Comparison of ENCODE assay signal across 16 cellular contexts in genomic region chr1:204126941-204127340, GRCh38. TPM values are rescaled to one million over a fixed set of nuclear protein-coding genes. Genes with fewer than 3 reads are reported as not detected.
DNase-seq lines count a peak whose midpoint lies in the region; ATAC-seq, FAIRE-seq and TF ChIP-seq lines count a peak whose summit lies in the region.
"Had no signal": no experiment of that assay in that cellular context is flagged by ENCODE, and none has a peak within 500 bp of the region (broad histone marks: within the 10 kb centered on the region; RNA-seq: fewer than 3 reads in every experiment).

No MANE protein-coding gene starts in this region.

- WGBS in H1 (ENCODE audit: extremely low coverage in 1 of 2, insufficient coverage in 1 of 2, insufficient read length in 1 of 2, insufficient replicate concordance in 2 of 2, low coverage in 1 of 2, low lambda C conversion rate in 2 of 2, missing lambda C conversion rate in 1 of 2), 2 experiments: 92% methylated on average over 6 of the region's 7 CpGs; no CpG with 5 or more reads in 1 of the 2 experiments
- 39 to 61% methylated on average over 7 of the region's 7 CpGs for WGBS in testis, 2 donors

- H3K9me3 ChIP-seq in Peyer's patch (no peaks in the 10 kb centered on the region), H1 (ENCODE audit: insufficient read depth in 2 of 2, low read depth in 1 of 2, low read length in 1 of 2) (no peaks in the 10 kb centered on the region), neural progenitor cell (ENCODE audit: low read depth) (no peaks in the 10 kb centered on the region), testis (no peaks in the 10 kb centered on the region)
- H3K9me3 ChIP-seq: BE2C had no signal

- H3K18ac ChIP-seq in H1 (ENCODE audit: extremely low read depth, low read length): no peak overlapping the region

- FAIRE-seq in H1 (lab: Jason Lieb, UNC): no peak

- ATAC-seq in HG03175 (IDR thresholded peaks at IDR 0.05; ENCODE audit: unreplicated experiment) (no peak), GM19324 (IDR thresholded peaks at IDR 0.05; ENCODE audit: low FRiP score, unreplicated experiment) (no peak)

- no peaks in the 10 kb centered on the region for H3K27me3 ChIP-seq in Peyer's patch
- H3K27me3 ChIP-seq in H1 (replicated peaks in 1 of 4; ENCODE audit: control insufficient read depth in 3 of 4, extremely low read depth in 1 of 4, insufficient read depth in 3 of 4, low read length in 3 of 4): no peaks in the 10 kb centered on the region
- H3K27me3 ChIP-seq in neural progenitor cell: no peaks in the 10 kb centered on the region
- no peaks in the 10 kb centered on the region for H3K27me3 ChIP-seq in testis
- H3K27me3 ChIP-seq: BE2C had no signal

- DNase-seq in Peyer's patch (no peak), H1 (ENCODE audit: low read depth in 1 of 2, low spot score in 2 of 2) (peak in 1 of 2 experiments; percentile 69), neural progenitor cell (ENCODE audit: low spot score) (peak; percentile 24), testis (no peak), retina (no peak), NCI-H1092 treated with DMSO at 0.1 percent for 48 hours (lab: John Stamatoyannopoulos, UW) (no peak)
- DNase-seq: activated CD4-positive, alpha-beta T cell treated with anti-CD3 and anti-CD28 coated beads, Interleukin-2, amount 50 U/mL, for 1 hour; activated T-cell treated with anti-CD3 and anti-CD28 coated beads, Interleukin-2, amount 50 U/mL, for 1 hour; immature natural killer cell; occipital lobe had no signal

- peak overlapping the region; percentile 4; the same call in 1 of the 2 replicates for H4K8ac ChIP-seq in H1 (ENCODE audit: extremely low read depth, insufficient read depth, low read length)

- no peak overlapping the region for H2BK20ac ChIP-seq in H1 (ENCODE audit: low read length)

- no peaks in the 10 kb centered on the region for H3K9me3 Mint-ChIP-seq in neural progenitor cell
- H3K9me3 Mint-ChIP-seq: activated naive CD8-positive, alpha-beta T cell treated with anti-CD3 and anti-CD28 coated beads for 36 hours; immature natural killer cell; stimulated activated naive CD8-positive, alpha-beta T cell treated with anti-CD3 and anti-CD28 coated beads, Interleukin-15, amount 100 ng/mL, for 72 hours had no signal

- H3K27ac ChIP-seq in Peyer's patch (peak overlapping the region in 3 of 4 donors; percentile 10 to 60 (median 22)), H1 (ENCODE audit: low read depth, low read length) (no peak overlapping the region), neural progenitor cell (no peak overlapping the region), testis (peak overlapping the region; percentile 59 to 71)
- H3K27ac ChIP-seq: SK-N-MC had no signal

- H3K9ac ChIP-seq in H1 (replicated peaks in 1 of 4; ENCODE audit: extremely low read depth in 1 of 4, low read depth in 3 of 4, low read length in 3 of 4) (no peak overlapping the region), neural progenitor cell (no peak overlapping the region)

- H3K27me3 Mint-ChIP-seq in neural progenitor cell (ENCODE audit: insufficient read depth, low read depth): peaks cover 11% of the 10 kb centered on the region
- H3K27me3 Mint-ChIP-seq: activated naive CD8-positive, alpha-beta T cell treated with anti-CD3 and anti-CD28 coated beads for 36 hours; stimulated activated naive CD8-positive, alpha-beta T cell treated with anti-CD3 and anti-CD28 coated beads, Interleukin-15, amount 100 ng/mL, for 72 hours had no signal

- peaks cover 47% of the 10 kb centered on the region for H3K4me1 Mint-ChIP-seq in neural progenitor cell

- no peak overlapping the region for H2BK15ac ChIP-seq in H1 (ENCODE audit: low read length)

- no peak for TF ChIP-seq POLR2A in Peyer's patch (IDR thresholded peaks at IDR 0.05)
- no peak for TF ChIP-seq POLR2A in H1 (IDR thresholded peaks at IDR 0.05; ENCODE audit: control extremely low read depth in 1 of 2, low read depth in 2 of 2, low read length in 2 of 2)
- no peak for TF ChIP-seq POLR2A in testis (IDR thresholded peaks at IDR 0.05)

- peak overlapping the region; percentile 41 for H2BK5ac ChIP-seq in H1 (ENCODE audit: low read depth, low read length)

- peaks cover 21% of the 10 kb centered on the region for H3K36me3 Mint-ChIP-seq in neural progenitor cell
- H3K36me3 Mint-ChIP-seq: activated naive CD8-positive, alpha-beta T cell treated with anti-CD3 and anti-CD28 coated beads for 36 hours had no signal

- H3K4me2 ChIP-seq in H1 (ENCODE audit: insufficient read depth in 1 of 2, low read depth in 2 of 2, low read length in 2 of 2) (no peak overlapping the region; a peak in 1 of 4 replicates), neural progenitor cell (no peak overlapping the region)

- H3K23ac ChIP-seq in H1 (ENCODE audit: insufficient read length): no peak overlapping the region

- TF ChIP-seq CTCF in Peyer's patch (IDR thresholded peaks at IDR 0.05) (no peak), H1 (IDR thresholded peaks at IDR 0.05; ENCODE audit: control extremely low read depth in 1 of 3, insufficient read depth in 1 of 3, low read depth in 1 of 3, low read length in 3 of 3) (no peak), neural progenitor cell (IDR thresholded peaks at IDR 0.05) (no peak), testis (IDR thresholded peaks at IDR 0.05) (no peak)

- no peak overlapping the region for H2AK5ac ChIP-seq in H1 (ENCODE audit: low read depth, low read length)

- H3K79me1 ChIP-seq in H1 (ENCODE audit: low read depth, low read length): peaks cover 4% of the 10 kb centered on the region; the same call in 1 of the 2 replicates

- H3K4ac ChIP-seq in H1 (replicated peaks; ENCODE audit: insufficient read length, low read depth, low read length): no peak overlapping the region

- no peak overlapping the region for H4K5ac ChIP-seq in H1 (ENCODE audit: insufficient read length, low read depth, low read length)

- 0 out of 4 replicates have a peak, but pooled peaks cover 0 to 5% of the 10 kb centered on the region in 2 experiments for H3K79me2 ChIP-seq in H1 (ENCODE audit: control insufficient read depth in 1 of 2, insufficient read depth in 2 of 2, low read length in 2 of 2)
- no peaks in the 10 kb centered on the region for H3K79me2 ChIP-seq in neural progenitor cell (ENCODE audit: low read depth)

- H4K20me1 ChIP-seq in H1 (replicated peaks in 1 of 2; ENCODE audit: control insufficient read depth in 1 of 2, insufficient read depth in 2 of 2, low read length in 2 of 2) (peaks cover 5 to 19% of the 10 kb centered on the region in 2 experiments), neural progenitor cell (ENCODE audit: low read depth) (peaks cover 6% of the 10 kb centered on the region)

- H3K36me3 ChIP-seq in Peyer's patch: peaks cover 0 to 45% (median 0%) of the 10 kb centered on the region in 3 donors
- H3K36me3 ChIP-seq in H1 (ENCODE audit: control insufficient read depth in 2 of 4, insufficient read depth in 4 of 4, low read length in 3 of 4): peaks cover 8 to 43% (median 38%) of the 10 kb centered on the region in 4 experiments
- no peaks in the 10 kb centered on the region for H3K36me3 ChIP-seq in neural progenitor cell
- H3K36me3 ChIP-seq in testis (ENCODE audit: low read depth, missing control alignments): no peaks in the 10 kb centered on the region
- H3K36me3 ChIP-seq: BE2C had no signal

- TF ChIP-seq RAD21 in H1 (IDR thresholded peaks at IDR 0.05 in 1 of 2, conservative IDR thresholded peaks at IDR 0.05 in 1 of 2; ENCODE audit: low read depth in 2 of 2, low read length in 2 of 2): no peak

- no peak overlapping the region for H3K4me3 Mint-ChIP-seq in neural progenitor cell
- H3K4me3 Mint-ChIP-seq: activated naive CD8-positive, alpha-beta T cell treated with anti-CD3 and anti-CD28 coated beads for 36 hours; immature natural killer cell; stimulated activated naive CD8-positive, alpha-beta T cell treated with anti-CD3 and anti-CD28 coated beads, Interleukin-15, amount 100 ng/mL, for 72 hours had no signal

- H3K14ac ChIP-seq in H1 (ENCODE audit: insufficient read length): no peak overlapping the region

- H2BK120ac ChIP-seq in H1 (replicated peaks; ENCODE audit: low read depth, low read length): no peak overlapping the region

- H2BK12ac ChIP-seq in H1 (ENCODE audit: low read depth, low read length): no peak overlapping the region

- H4K91ac ChIP-seq in H1 (replicated peaks; ENCODE audit: insufficient read length, low read length): no peak overlapping the region

- TF ChIP-seq EP300 in H1 (IDR thresholded peaks at IDR 0.05; ENCODE audit: borderline replicate concordance in 1 of 2, low read depth in 2 of 2, low read length in 2 of 2): no peak

- H2AFZ ChIP-seq in H1 (ENCODE audit: low read length) (no peak overlapping the region), neural progenitor cell (replicated peaks) (no peak overlapping the region)

- H3F3A ChIP-seq in neural progenitor cell (ENCODE audit: low read depth): peaks cover 15% of the 10 kb centered on the region

- peaks cover 0 to 41% (median 2%) of the 10 kb centered on the region in 4 donors for H3K4me1 ChIP-seq in Peyer's patch
- peaks cover 4 to 28% (median 8%) of the 10 kb centered on the region in 4 experiments for H3K4me1 ChIP-seq in H1 (replicated peaks in 1 of 4; ENCODE audit: control insufficient read depth in 3 of 4, insufficient read depth in 4 of 4, low read length in 3 of 4)
- H3K4me1 ChIP-seq in neural progenitor cell: peaks cover 14% of the 10 kb centered on the region
- peaks cover 54% of the 10 kb centered on the region for H3K4me1 ChIP-seq in testis

- H3K4me3 ChIP-seq in Peyer's patch (no peak overlapping the region), H1 (ENCODE audit: extremely low read depth in 1 of 4, insufficient read depth in 2 of 4, low read depth in 3 of 4, low read length in 4 of 4) (no peak overlapping the region), neural progenitor cell (no peak overlapping the region), testis (no peak overlapping the region)
- H3K4me3 ChIP-seq: SK-N-MC had no signal

- H3K56ac ChIP-seq in H1 (replicated peaks; ENCODE audit: insufficient read length, low read depth, low read length): no peak overlapping the region

- CTCF ChIA-PET in H1 (lab: Charles Lee; ENCODE audit: partially characterized antibody): interaction anchor here (1.0 to 11.3 kb wide), 12 partner anchors 13 to 268 kb away, joined by 3 to 261 read pairs (median 14); partner anchors contain the start of genes ETNK2 and SOX13

- H3K27ac Mint-ChIP-seq in neural progenitor cell: peak overlapping the region; percentile 94
- H3K27ac Mint-ChIP-seq: activated naive CD8-positive, alpha-beta T cell treated with anti-CD3 and anti-CD28 coated beads for 36 hours had no signal

- POLR2A ChIA-PET in H1 (lab: Charles Lee; ENCODE audit: partially characterized antibody): interaction anchor here (1.7 to 13.3 kb wide), 3 partner anchors 9 to 260 kb away, joined by 4 to 174 read pairs (median 9); partner anchors contain the start of gene SNRPE

- intact Hi-C loops in testis (cut with DNase I; ENCODE audit: low total_unique reads): loop anchor here (5.0 to 10.0 kb wide), 2 partner anchors 52 to 255 kb away; partner anchors contain the start of gene SOX13

- H3K23me2 ChIP-seq in H1 (ENCODE audit: low read depth, low read length): no peaks in the 10 kb centered on the region

RNA-seq across cellular contexts. Expression of gene ETNK2, which starts 24.9 kb away (rescaled TPM):
- total RNA-seq in Peyer's patch (1 to 10 TPM in 2 of 4 donors, under 1 TPM in 1, not detected in 1; 0.35 to 9.7 (median 5.7) TPM), neural progenitor cell (ENCODE audit: low replicate concordance) (5.3 and 17.6 TPM in 2 replicates), testis (100 to 1,000 TPM; 116 to 227 TPM)
- 20.1 and 23.1 TPM in 2 replicates for total RNA-seq in H1 (2021; fragmentation: NEBNext Ultra II Directional; extraction: Animal tissue kit (Norgen Biotek cat#: 25700))
- polyA plus RNA-seq in H1 (2011; rRNA removed) (24.5 and 26.7 TPM in 2 replicates), testis (ENCODE audit: insufficient read depth, low read depth, low replicate concordance) (187 TPM)
- polyA plus RNA-seq in H1 (2011; cell fraction: cytosol; rRNA removed): 22.8 TPM
- 23.2 TPM for polyA plus RNA-seq in H1 (2011; cell fraction: nucleus; rRNA removed)
- 14.3 to 19.9 TPM (median 18.7 TPM) in 4 replicates for polyA plus RNA-seq in H1 (2012, experiment 1 of 2)
- 23.9 TPM for polyA plus RNA-seq in H1 (2012, experiment 2 of 2)
- polyA plus RNA-seq in H1 (2013, experiment 1 of 2): 11.3 TPM
- 11.4 TPM for polyA plus RNA-seq in H1 (2013, experiment 2 of 2)
- polyA minus RNA-seq in H1 (2011; rRNA and poly(A)+ RNA removed): 31.5 and 38.8 TPM in 2 replicates
- 11.0 TPM for polyA minus RNA-seq in H1 (2011; cell fraction: cytosol; rRNA and poly(A)+ RNA removed)
- 10.8 TPM for polyA minus RNA-seq in H1 (2011; cell fraction: nucleus; rRNA and poly(A)+ RNA removed)

RNA-seq across cellular contexts. Expression of gene REN, which starts 39.2 kb away (rescaled TPM):
- total RNA-seq in Peyer's patch (not detected), neural progenitor cell (ENCODE audit: low replicate concordance) (not detected in 2 replicates), testis (not detected)
- not detected in 2 replicates for total RNA-seq in H1 (2021; fragmentation: NEBNext Ultra II Directional; extraction: Animal tissue kit (Norgen Biotek cat#: 25700))
- polyA plus RNA-seq in H1 (2011; rRNA removed) (0.05 and 0.11 TPM in 2 replicates), testis (ENCODE audit: insufficient read depth, low read depth, low replicate concordance) (2.2 TPM)
- not detected for polyA plus RNA-seq in H1 (2011; cell fraction: cytosol; rRNA removed)
- polyA plus RNA-seq in H1 (2011; cell fraction: nucleus; rRNA removed): not detected
- polyA plus RNA-seq in H1 (2012, experiment 1 of 2): 0.12 TPM in 1 of 4 replicates, not detected in the others
- polyA plus RNA-seq in H1 (2012, experiment 2 of 2): not detected
- 0.06 TPM for polyA plus RNA-seq in H1 (2013, experiment 1 of 2)
- polyA plus RNA-seq in H1 (2013, experiment 2 of 2): 0.04 TPM
- 0.38 TPM in 1 of 2 replicates, not detected in the other for polyA minus RNA-seq in H1 (2011; rRNA and poly(A)+ RNA removed)
- not detected for polyA minus RNA-seq in H1 (2011; cell fraction: cytosol; rRNA and poly(A)+ RNA removed)
- not detected for polyA minus RNA-seq in H1 (2011; cell fraction: nucleus; rRNA and poly(A)+ RNA removed)
- total RNA-seq: activated naive CD8-positive, alpha-beta T cell treated with anti-CD3 and anti-CD28 coated beads for 36 hours; occipital lobe had no signal
- polyA plus RNA-seq: immature natural killer cell had no signal

RNA-seq across cellular contexts. Expression of gene SOX13, which starts 54.0 kb away (rescaled TPM):
- total RNA-seq in Peyer's patch (10 to 100 TPM; 42.1 to 80.3 (median 59.0) TPM), neural progenitor cell (ENCODE audit: low replicate concordance) (27.8 and 28.6 TPM in 2 replicates), testis (10 to 100 TPM; 29.1 to 33.4 TPM)
- 173 and 180 TPM in 2 replicates for total RNA-seq in H1 (2021; fragmentation: NEBNext Ultra II Directional; extraction: Animal tissue kit (Norgen Biotek cat#: 25700))
- polyA plus RNA-seq in H1 (2011; rRNA removed) (113 and 169 TPM in 2 replicates), testis (ENCODE audit: insufficient read depth, low read depth, low replicate concordance) (17.8 TPM)
- polyA plus RNA-seq in H1 (2011; cell fraction: cytosol; rRNA removed): 96.2 TPM
- 219 TPM for polyA plus RNA-seq in H1 (2011; cell fraction: nucleus; rRNA removed)
- 59.8 to 90.9 TPM (median 83.4 TPM) in 4 replicates for polyA plus RNA-seq in H1 (2012, experiment 1 of 2)
- 63.6 TPM for polyA plus RNA-seq in H1 (2012, experiment 2 of 2)
- polyA plus RNA-seq in H1 (2013, experiment 1 of 2): 44.3 TPM
- 44.2 TPM for polyA plus RNA-seq in H1 (2013, experiment 2 of 2)
- polyA minus RNA-seq in H1 (2011; rRNA and poly(A)+ RNA removed): 81.6 and 128 TPM in 2 replicates
- 90.1 TPM for polyA minus RNA-seq in H1 (2011; cell fraction: cytosol; rRNA and poly(A)+ RNA removed)
- polyA minus RNA-seq in H1 (2011; cell fraction: nucleus; rRNA and poly(A)+ RNA removed): 162 TPM
- total RNA-seq: activated naive CD8-positive, alpha-beta T cell treated with anti-CD3 and anti-CD28 coated beads for 36 hours had no signal

Comparison
In these comparisons a context has a peak if more than half of its experiments do, and no peak if none do; other contexts are left out.
1. H3K27ac ChIP-seq: peak in Peyer's patch (3 of 4) and testis (2 of 2); none in H1 (single experiment) and neural progenitor cell (single experiment).